Comparison of ENCODE assay signal across 1 cellular context in genomic region chr19:10104130-10104513, GRCh38.
TF ChIP-seq lines count a peak whose summit lies in the region.

No MANE protein-coding gene starts in this region.

TF ChIP-seq in K562, 482 proteins besides CTCF, POLR2A, EP300 and RAD21 (continued from another document):
- TF ChIP-seq DEAF1 (CRISPR knock-in tag; IDR thresholded peaks at IDR 0.05) (no peak), ZSCAN29 (IDR thresholded peaks at IDR 0.05) (no peak), ZNF239 (CRISPR knock-in tag; IDR thresholded peaks at IDR 0.05) (no peak), ELK3 (CRISPR knock-in tag; IDR thresholded peaks at IDR 0.05) (no peak), JUN (IDR thresholded peaks at IDR 0.05; ENCODE audit: borderline replicate concordance, low read depth, low read length) (no peak), JUN (CRISPR knock-in tag; IDR thresholded peaks at IDR 0.05; ENCODE audit: borderline replicate concordance) (no peak), EZH2 (IDR thresholded peaks at IDR 0.05; ENCODE audit: borderline replicate concordance, low read depth, low read length) (no peak), USF2 (CRISPR knock-in tag; IDR thresholded peaks at IDR 0.05) (no peak), HMBOX1 (IDR thresholded peaks at IDR 0.05) (no peak), ZNF316 (IDR thresholded peaks at IDR 0.05) (no peak), KAT8 (IDR thresholded peaks at IDR 0.05; ENCODE audit: low read depth) (no peak), MECOM (CRISPR knock-in tag; IDR thresholded peaks at IDR 0.05) (no peak), MCM2 (IDR thresholded peaks at IDR 0.05; ENCODE audit: low read depth) (no peak), EP400 (IDR thresholded peaks at IDR 0.05) (peak; percentile 23; the same call in 1 of the 2 replicates), MBD1 (CRISPR knock-in tag; IDR thresholded peaks at IDR 0.05) (no peak), E2F6 (IDR thresholded peaks at IDR 0.05; ENCODE audit: borderline replicate concordance in 1 of 2, extremely low read depth in 1 of 2, insufficient read depth in 1 of 2, insufficient read length in 1 of 2, low read depth in 1 of 2, low read length in 1 of 2, poor library complexity in 1 of 2, severe bottlenecking in 1 of 2) (no peak), ZNF277 (CRISPR knock-in tag; IDR thresholded peaks at IDR 0.05; ENCODE audit: borderline replicate concordance) (no peak), SPI1 (IDR thresholded peaks at IDR 0.05; ENCODE audit: borderline replicate concordance, low read depth, low read length) (no peak), HNRNPL (IDR thresholded peaks at IDR 0.05; ENCODE audit: low read depth, low read length) (no peak), ELF4 (CRISPR knock-in tag; IDR thresholded peaks at IDR 0.05) (peak; percentile 48; the same call in 1 of the 2 replicates), PHF8 (IDR thresholded peaks at IDR 0.05; ENCODE audit: borderline replicate concordance, low read length) (no peak), CHD4 (IDR thresholded peaks at IDR 0.05; ENCODE audit: insufficient read depth, insufficient replicate concordance, low read depth, low read length, poor library complexity, severe bottlenecking) (no peak), OTX1 (CRISPR knock-in tag; IDR thresholded peaks at IDR 0.05) (peak; percentile 71; the same call in 1 of the 2 replicates), ZEB2 (IDR thresholded peaks at IDR 0.05) (no peak), POLR2H (tag; IDR thresholded peaks at IDR 0.05; ENCODE audit: low read depth) (peak; percentile 43), CHAMP1 (IDR thresholded peaks at IDR 0.05) (no peak), ZBTB2 (IDR thresholded peaks at IDR 0.05) (no peak), CREM (IDR thresholded peaks at IDR 0.05; ENCODE audit: low read depth) (no peak), ZHX1 (conservative IDR thresholded peaks at IDR 0.05; ENCODE audit: low read length) (no peak), SETDB1 (IDR thresholded peaks at IDR 0.05; ENCODE audit: low read length) (no peak), MXI1 (IDR thresholded peaks at IDR 0.05; ENCODE audit: low read depth, low read length) (no peak), SAFB2 (IDR thresholded peaks at IDR 0.05; ENCODE audit: borderline replicate concordance, low read depth, low read length, severe bottlenecking) (no peak), DACH1 (IDR thresholded peaks at IDR 0.05; ENCODE audit: partially characterized antibody) (no peak), ETV5 (CRISPR knock-in tag; IDR thresholded peaks at IDR 0.05; ENCODE audit: low read depth) (no peak), CBFA2T3 (IDR thresholded peaks at IDR 0.05) (no peak), HCFC1 (IDR thresholded peaks at IDR 0.05; ENCODE audit: low read depth, low read length) (no peak), ZNF23 (CRISPR knock-in tag; IDR thresholded peaks at IDR 0.05) (no peak), DPF2 (IDR thresholded peaks at IDR 0.05) (0 out of 2 replicates have a peak, but pooled peaks have one; percentile 18), ZKSCAN1 (IDR thresholded peaks at IDR 0.05; ENCODE audit: low read depth, low read length) (no peak)
